In the genomic region with DNA sequence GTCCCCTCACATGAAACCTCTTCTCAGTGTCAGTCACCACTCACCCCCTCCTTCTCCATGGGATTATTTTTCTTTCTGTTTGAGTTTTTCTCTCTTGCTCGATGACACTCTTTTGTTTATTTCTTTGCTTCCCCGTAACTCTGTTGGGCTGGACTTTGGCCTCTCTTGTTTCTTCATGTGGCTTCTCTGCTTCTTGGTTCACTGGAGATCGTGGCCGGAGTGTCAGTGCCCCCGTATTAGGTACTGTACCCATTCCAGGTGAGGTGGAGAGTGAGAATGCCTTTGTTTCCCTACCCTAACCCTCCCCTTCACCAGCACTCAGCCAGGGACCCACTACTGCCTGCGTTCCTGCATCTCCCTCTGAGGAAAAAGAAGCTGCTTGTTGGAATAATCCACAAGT, we compare ENCODE assay signal across 14 cellular contexts. TPM values are rescaled to one million over a fixed set of nuclear protein-coding genes. Genes with fewer than 3 reads are reported as not detected.
DNase-seq lines count a peak whose midpoint lies in the region; ATAC-seq, FAIRE-seq and TF ChIP-seq lines count a peak whose summit lies in the region.
"Had no signal": no experiment of that assay in that cellular context is flagged by ENCODE, and none has a peak within 500 bp of the region (broad histone marks: within the 10 kb centered on the region; RNA-seq: fewer than 3 reads in every experiment).

No MANE protein-coding gene starts in this region.

- no peak overlapping the region for H2AFZ ChIP-seq in GM12878 (ENCODE audit: control insufficient read depth, low read depth, low read length)
- H2AFZ ChIP-seq: GM23338 had no signal

- no peak for FAIRE-seq in GM12878 (lab: Jason Lieb, UNC)
- FAIRE-seq: GM12891 had no signal

- H3K27ac ChIP-seq in GM12878 (ENCODE audit: control insufficient read depth, insufficient read depth), result no peak overlapping the region
- H3K27ac ChIP-seq in thyroid gland, result peak overlapping the region in 2 of 3 donors; percentile 59 to 63
- H3K27ac ChIP-seq: BLaER1 had no signal

- no TSS peak for BruUV-seq in GM12878 (replicated peaks; lab: Mats Ljungman, UMichigan)

- DNase-seq in Caki2 (ENCODE audit: low read depth) (peak; percentile 30), GM12878 (ENCODE audit: low read depth, low spot score) (no peak), mucosa of gallbladder (ENCODE audit: low spot score) (peak; percentile 46), thyroid gland (no peak), HK-2 (ENCODE audit: unreplicated experiment) (no peak)
- no peak for DNase-seq in stimulated activated naive CD4-positive, alpha-beta T cell (lab: John Stamatoyannopoulos, UW)
- DNase-seq: 8988T, AML-193, DMS79, H7 had no signal

- H4K20me1 ChIP-seq in GM12878 (ENCODE audit: control insufficient read depth, insufficient read depth), result no peaks in the 10 kb centered on the region
- H4K20me1 ChIP-seq: BLaER1 had no signal

- H3K9me3 ChIP-seq in GM12878 (replicated peaks; ENCODE audit: control insufficient read depth, insufficient read depth, low read length) (no peaks in the 10 kb centered on the region), thyroid gland (no peaks in the 10 kb centered on the region)
- H3K9me3 ChIP-seq: BLaER1 had no signal

- TF ChIP-seq RAD21 in GM12878 (IDR thresholded peaks at IDR 0.05; ENCODE audit: insufficient read depth, low read depth, low read length), result no peak

- no peak; the same call in 2 of the 3 replicates for ATAC-seq in GM12878
- ATAC-seq in HG02798 (IDR thresholded peaks at IDR 0.05; ENCODE audit: poor library complexity, unreplicated experiment), result no peak

- H3K36me3 ChIP-seq in GM12878 (ENCODE audit: control insufficient read depth in 2 of 2, insufficient read depth in 2 of 2, low read length in 1 of 2) (peaks cover 9 to 16% of the 10 kb centered on the region in 2 experiments), thyroid gland (peaks cover 14 to 17% of the 10 kb centered on the region in 2 donors)

- SMC1A ChIA-PET in GM12878 (lab: Charles Lee; ENCODE audit: uncharacterized antibody, unreplicated experiment), result no interaction called here

- in situ Hi-C loops in Caki2 (cut with HindIII; ENCODE audit: low pct_unique_long_range_greater_than_20kb, low sequenced_read_pairs), result no loop called here
- in situ Hi-C loops in GM12878 (cut with MboI), result no loop called here

- RAD21 ChIA-PET in GM12878 (lab: Charles Lee; ENCODE audit: unreplicated experiment), result no interaction called here

- H3K27me3 ChIP-seq in GM12878 (replicated peaks in 1 of 2; ENCODE audit: control insufficient read depth in 2 of 2, insufficient read depth in 2 of 2, low read length in 1 of 2), result no peaks in the 10 kb centered on the region
- H3K27me3 ChIP-seq in thyroid gland, result no peaks in the 10 kb centered on the region
- H3K27me3 ChIP-seq: BLaER1 had no signal

- no peaks in the 10 kb centered on the region for H3K79me2 ChIP-seq in GM12878 (ENCODE audit: control insufficient read depth, insufficient read depth, low read length)

- TF ChIP-seq POLR2A in GM12878 (IDR thresholded peaks at IDR 0.05; ENCODE audit: low read depth, low read length) (no peak), thyroid gland (IDR thresholded peaks at IDR 0.05) (no peak)

- H3K4me2 ChIP-seq in GM12878 (ENCODE audit: control insufficient read depth, insufficient read depth), result no peak overlapping the region
- H3K4me2 ChIP-seq: BLaER1, GM23338 had no signal

- no peak overlapping the region for H3K9ac ChIP-seq in GM12878 (ENCODE audit: control insufficient read depth, insufficient read depth, low read length)
- H3K9ac ChIP-seq: BLaER1 had no signal

- WGBS in GM12878 (ENCODE audit: insufficient coverage, insufficient replicate concordance, low lambda C conversion rate, missing lambda C conversion rate), result 92% methylated on average over 6 of the region's 6 CpGs
- 86 to 91% methylated on average over 6 of the region's 6 CpGs for WGBS in thyroid gland, 2 donors

- POLR2A ChIA-PET in GM12878 (lab: Charles Lee), result interaction anchor here (0.7 kb wide), 1 partner anchor 9 kb away, joined by 3 read pairs; no protein-coding TSS in a partner anchor

- H3K4me1 ChIP-seq in GM12878 (ENCODE audit: control insufficient read depth, insufficient read depth, low read length) (peaks cover 3% of the 10 kb centered on the region; the same call in 1 of the 2 replicates), thyroid gland (peaks cover 29 to 40% of the 10 kb centered on the region in 2 donors)
- H3K4me1 ChIP-seq: BLaER1 had no signal

- TF ChIP-seq EP300 in GM12878 (IDR thresholded peaks at IDR 0.05; ENCODE audit: borderline replicate concordance in 1 of 2, control insufficient read depth in 1 of 2, low read depth in 2 of 2, low read length in 2 of 2), result no peak

- no peak for TF ChIP-seq CTCF in GM12878 (IDR thresholded peaks at IDR 0.05 in 2 of 3, conservative IDR thresholded peaks at IDR 0.05 in 1 of 3; ENCODE audit: control insufficient read depth in 2 of 3, extremely low read depth in 1 of 3, insufficient read depth in 1 of 3, low read depth in 3 of 3, low read length in 3 of 3)
- no peak for TF ChIP-seq CTCF in thyroid gland (IDR thresholded peaks at IDR 0.05)

- H3K4me3 ChIP-seq in GM12878 (no peak overlapping the region), thyroid gland (replicated peaks in 1 of 3) (no peak overlapping the region)
- H3K4me3 ChIP-seq: BLaER1, GM23338 had no signal

- intact Hi-C loops in GM12878 (cut with micrococcal nuclease; ENCODE audit: unreplicated experiment), result no loop called here
- intact Hi-C loops in thyroid gland (cut with DNase I), result no loop called here

- CTCF ChIA-PET in GM12878 (lab: Yijun Ruan, JAX), result no interaction called here

TF ChIP-seq in GM12878, 131 proteins besides CTCF, POLR2A, EP300 and RAD21:
- peak; percentile 41; the same call in 1 of the 2 replicates for TF ChIP-seq MTA2 (IDR thresholded peaks at IDR 0.05; ENCODE audit: low read depth)
- no peak for TF ChIP-seq HDGF (IDR thresholded peaks at IDR 0.05)
- TF ChIP-seq IKZF2 (IDR thresholded peaks at IDR 0.05), result peak in 1 of 2 experiments; percentile 19; a peak in 1 of 4 replicates
- no peak for TF ChIP-seq EGR1 (IDR thresholded peaks at IDR 0.05; ENCODE audit: borderline replicate concordance in 1 of 2, low read depth in 2 of 2, low read length in 2 of 2)
- TF ChIP-seq CHD4 (IDR thresholded peaks at IDR 0.05), result no peak
- TF ChIP-seq NFYA (IDR thresholded peaks at IDR 0.05; ENCODE audit: borderline replicate concordance, low read depth, low read length), result no peak
- 0 out of 2 replicates have a peak, but pooled peaks have one; percentile 27 for TF ChIP-seq NR2F1 (conservative IDR thresholded peaks at IDR 0.05)
- no peak for TF ChIP-seq JUNB (IDR thresholded peaks at IDR 0.05)
- TF ChIP-seq NR2C1 (IDR thresholded peaks at IDR 0.05), result no peak
- no peak for TF ChIP-seq ASH2L (IDR thresholded peaks at IDR 0.05; ENCODE audit: borderline replicate concordance, low read depth)
- no peak for TF ChIP-seq MYB (IDR thresholded peaks at IDR 0.05; ENCODE audit: borderline replicate concordance, low read depth, low read length)
- no peak for TF ChIP-seq ZNF207 (IDR thresholded peaks at IDR 0.05; ENCODE audit: borderline replicate concordance)
- no peak for TF ChIP-seq ATF7 (IDR thresholded peaks at IDR 0.05; ENCODE audit: low read depth)
- no peak for TF ChIP-seq POLR2AphosphoS5 (IDR thresholded peaks at IDR 0.05; ENCODE audit: low read length)

RNA-seq across cellular contexts. Expression of a gene that starts 32.5 kb away (rescaled TPM):
- not detected in 2 replicates for total RNA-seq in Caki2 (2014; rRNA removed; shearing (Covaris generic); ENCODE audit: low replicate concordance)
- 37.8 and 40.2 TPM in 2 replicates for total RNA-seq in GM12878 (2013; cell fraction: nucleolus; rRNA removed)
- total RNA-seq in GM12878 (2014; rRNA removed) (64.5 and 66.5 TPM in 2 replicates), GM12878 (2014; rRNA removed; fragmentation: Illumina TruSeq; extraction: Trizol) (74.4 and 77.8 TPM in 2 replicates), GM12878 (2021) (46.6 and 56.8 TPM in 2 replicates), mucosa of gallbladder (8.1 TPM), thyroid gland (1 to 10 TPM; 7.2 to 9.3 (median 8.5) TPM)
- 33.5 TPM for polyA plus RNA-seq in GM12878 (2011; ENCODE audit: low read depth)
- polyA plus RNA-seq in GM12878 (2011; rRNA removed) (15.1 and 21.0 TPM in 2 replicates), GM12878 (2014; fragmentation: Illumina TruSeq; extraction: Trizol) (97.8 and 106 TPM in 2 replicates), GM12878 (2014; fragmentation: Nextera tagmentation; extraction: Ambion mirVana) (100 to 1,000 TPM in 1 of 2 experiments, 10 to 100 TPM in 1; 83.1 to 111 TPM), GM12878 (2014; rRNA removed) (74.8 and 77.2 TPM in 2 replicates), GM12878 (2016; fragmentation: Nextera tagmentation; extraction: Ambion mirVana) (10 to 100 TPM; 49.3 to 51.0 TPM)
- polyA plus RNA-seq in GM12878 (2011; cell fraction: cytosol; rRNA removed), result 17.3 and 20.0 TPM in 2 replicates
- polyA plus RNA-seq in GM12878 (2011; cell fraction: nucleus; rRNA removed), result 18.9 and 33.9 TPM in 2 replicates
- 35.1 and 37.5 TPM in 2 replicates for polyA plus RNA-seq in GM12878 (2012)
- 14.6 and 20.0 TPM in 2 replicates for polyA minus RNA-seq in GM12878 (2011; rRNA and poly(A)+ RNA removed)
- 2.9 and 3.4 TPM in 2 replicates for polyA minus RNA-seq in GM12878 (2011; cell fraction: cytosol; rRNA and poly(A)+ RNA removed)
- 5.6 and 7.8 TPM in 2 replicates for polyA minus RNA-seq in GM12878 (2011; cell fraction: nucleus; rRNA and poly(A)+ RNA removed)

Comparison
In these comparisons a context has a peak if more than half of its experiments do, and no peak if none do; other contexts are left out.
1. DNase-seq: peak in Caki2 (single experiment) and mucosa of gallbladder (single experiment); none in GM12878 (single experiment), thyroid gland (0 of 2), HK-2 (single experiment) and stimulated activated naive CD4-positive, alpha-beta T cell (0 of 6).